20 cellular contexts compared by ENCODE assay signal in genomic region chr5:143204474-143205246, GRCh38.
DNase-seq lines count a peak whose midpoint lies in the region; ATAC-seq, FAIRE-seq and TF ChIP-seq lines count a peak whose summit lies in the region.
"Had no signal": no experiment of that assay in that cellular context is flagged by ENCODE, and none has a peak within 500 bp of the region (broad histone marks: within the 10 kb centered on the region; RNA-seq: fewer than 3 reads in every experiment).

No MANE protein-coding gene starts in this region.

- DNase-seq in DMS 273 (lab: John Stamatoyannopoulos, UW; ENCODE audit: unreplicated experiment) (peak; percentile 22), DMS 273 treated with DMSO at 0.1 percent for 48 hours (lab: John Stamatoyannopoulos, UW) (no peak), esophagus squamous epithelium (lab: John Stamatoyannopoulos, UW) (no peak), smooth muscle cell (lab: John Stamatoyannopoulos, UW; ENCODE audit: unreplicated experiment) (no peak), GF-D8 (lab: John Stamatoyannopoulos, UW) (no peak), pancreas (no peak), NCI-H446 (lab: John Stamatoyannopoulos, UW) (no peak)
- DNase-seq: activated CD8-positive, alpha-beta T cell treated with anti-CD3 and anti-CD28 coated beads for 36 hours; activated naive CD8-positive, alpha-beta T cell treated with anti-CD3 and anti-CD28 coated beads, Interleukin-2, amount 10 ng/mL, durations not matched to agents 7 days and 5 days; activated T-cell treated with anti-CD3 and anti-CD28 coated beads, Interleukin-2, amount 50 U/mL, for 48 hours; C1 segment of cervical spinal cord; MV-4-11; NCI-H2081 treated with DMSO at 0.1 percent for 48 hours; NCI-H526 treated with DMSO at 0.1 percent for 48 hours; PC-9 had no signal

- TF ChIP-seq POLR2A in esophagus squamous epithelium (IDR thresholded peaks at IDR 0.05), result no peak

- intact Hi-C loops in esophagus squamous epithelium (cut with DNase I), result no loop called here
- intact Hi-C loops in pancreas (cut with DNase I), result no loop called here

- TF ChIP-seq CTCF in esophagus squamous epithelium (IDR thresholded peaks at IDR 0.05) (no peak), smooth muscle cell (IDR thresholded peaks at IDR 0.05; ENCODE audit: borderline replicate concordance, insufficient read depth, poor library complexity, severe bottlenecking) (no peak), pancreas (IDR thresholded peaks at IDR 0.05) (no peak)

- H3K36me3 ChIP-seq in esophagus squamous epithelium (no peaks in the 10 kb centered on the region), smooth muscle cell (ENCODE audit: low read depth) (no peaks in the 10 kb centered on the region), pancreas (no peaks in the 10 kb centered on the region)

- FAIRE-seq in pancreas (lab: Jason Lieb, UNC), result no peak
- FAIRE-seq: islet of Langerhans had no signal

- no peak overlapping the region for H3K4me3 ChIP-seq in esophagus squamous epithelium
- H3K4me3 ChIP-seq in smooth muscle cell, result no peak overlapping the region
- H3K4me3 ChIP-seq in pancreas, result no peak overlapping the region
- H3K4me3 ChIP-seq: PC-9, skin epidermis had no signal

- H3F3A ChIP-seq in smooth muscle cell (ENCODE audit: low read depth), result peaks cover 13% of the 10 kb centered on the region

- H2AFZ ChIP-seq in smooth muscle cell (ENCODE audit: low read depth), result no peak overlapping the region
- H2AFZ ChIP-seq: PC-9 had no signal

- no peak overlapping the region for H3K9ac ChIP-seq in smooth muscle cell (ENCODE audit: low read depth)

- 78 to 86% methylated on average over 7 of the region's 7 CpGs for WGBS in esophagus squamous epithelium, 2 donors
- WGBS in smooth muscle cell (ENCODE audit: low lambda C conversion rate), result 94% methylated on average over 7 of the region's 7 CpGs
- WGBS in pancreas, 2 donors, result 90 to 92% methylated on average over 7 of the region's 7 CpGs

- peaks cover 9 to 46% (median 24%) of the 10 kb centered on the region in 3 donors for H3K4me1 ChIP-seq in esophagus squamous epithelium
- no peaks in the 10 kb centered on the region for H3K4me1 ChIP-seq in smooth muscle cell (ENCODE audit: low read depth)
- H3K4me1 ChIP-seq in pancreas, result no peaks in the 10 kb centered on the region

- ATAC-seq in SK-N-SH treated with all-trans-retinoic acid at 6 μM for 48 hours (peak; percentile 56), pancreas (no peak)
- ATAC-seq: activated CD8-positive, alpha-beta T cell treated with anti-CD3 and anti-CD28 coated beads for 36 hours had no signal

- H3K79me2 ChIP-seq in smooth muscle cell (ENCODE audit: low read depth), result no peaks in the 10 kb centered on the region

- no peaks in the 10 kb centered on the region for H3K9me3 ChIP-seq in esophagus squamous epithelium
- H3K9me3 ChIP-seq in smooth muscle cell (replicated peaks; ENCODE audit: low read depth), result no peaks in the 10 kb centered on the region
- no peaks in the 10 kb centered on the region for H3K9me3 ChIP-seq in pancreas
- H3K9me3 ChIP-seq: neutrophil had no signal

- H3K27ac ChIP-seq in esophagus squamous epithelium (peak overlapping the region; percentile 16 to 71 (median 54)), smooth muscle cell (ENCODE audit: low read depth) (peak overlapping the region; percentile 45), pancreas (no peak overlapping the region)
- H3K27ac ChIP-seq: 22Rv1, neutrophil, PC-9 had no signal

- no peak overlapping the region for H3K4me2 ChIP-seq in smooth muscle cell
- H3K4me2 ChIP-seq: PC-9 had no signal

- no peaks in the 10 kb centered on the region for H4K20me1 ChIP-seq in smooth muscle cell (ENCODE audit: low read depth)

- no peaks in the 10 kb centered on the region for H3K27me3 ChIP-seq in esophagus squamous epithelium
- H3K27me3 ChIP-seq in smooth muscle cell (ENCODE audit: low read depth), result no peaks in the 10 kb centered on the region
- no peaks in the 10 kb centered on the region for H3K27me3 ChIP-seq in pancreas
- H3K27me3 ChIP-seq: neutrophil had no signal

TF ChIP-seq in SK-N-SH treated with all-trans-retinoic acid at 6 μM for 48 hours, 23 proteins besides CTCF, POLR2A, EP300 and RAD21 (continues in another document):
- no peak for TF ChIP-seq ESRRG (CRISPR knock-in tag; IDR thresholded peaks at IDR 0.05)
- no peak for TF ChIP-seq ZNF8 (CRISPR knock-in tag; IDR thresholded peaks at IDR 0.05)
- no peak for TF ChIP-seq CSDC2 (CRISPR knock-in tag; IDR thresholded peaks at IDR 0.05)
- TF ChIP-seq ZC3H10 (CRISPR knock-in tag; IDR thresholded peaks at IDR 0.05), result no peak
- no peak for TF ChIP-seq TSHZ2 (CRISPR knock-in tag; IDR thresholded peaks at IDR 0.05)
- TF ChIP-seq BACH2 (CRISPR knock-in tag; IDR thresholded peaks at IDR 0.05; ENCODE audit: borderline replicate concordance), result no peak
- TF ChIP-seq SNAI2 (CRISPR knock-in tag; IDR thresholded peaks at IDR 0.05), result no peak
- TF ChIP-seq ISL1 (CRISPR knock-in tag; IDR thresholded peaks at IDR 0.05), result no peak
- TF ChIP-seq, protein P1, sequence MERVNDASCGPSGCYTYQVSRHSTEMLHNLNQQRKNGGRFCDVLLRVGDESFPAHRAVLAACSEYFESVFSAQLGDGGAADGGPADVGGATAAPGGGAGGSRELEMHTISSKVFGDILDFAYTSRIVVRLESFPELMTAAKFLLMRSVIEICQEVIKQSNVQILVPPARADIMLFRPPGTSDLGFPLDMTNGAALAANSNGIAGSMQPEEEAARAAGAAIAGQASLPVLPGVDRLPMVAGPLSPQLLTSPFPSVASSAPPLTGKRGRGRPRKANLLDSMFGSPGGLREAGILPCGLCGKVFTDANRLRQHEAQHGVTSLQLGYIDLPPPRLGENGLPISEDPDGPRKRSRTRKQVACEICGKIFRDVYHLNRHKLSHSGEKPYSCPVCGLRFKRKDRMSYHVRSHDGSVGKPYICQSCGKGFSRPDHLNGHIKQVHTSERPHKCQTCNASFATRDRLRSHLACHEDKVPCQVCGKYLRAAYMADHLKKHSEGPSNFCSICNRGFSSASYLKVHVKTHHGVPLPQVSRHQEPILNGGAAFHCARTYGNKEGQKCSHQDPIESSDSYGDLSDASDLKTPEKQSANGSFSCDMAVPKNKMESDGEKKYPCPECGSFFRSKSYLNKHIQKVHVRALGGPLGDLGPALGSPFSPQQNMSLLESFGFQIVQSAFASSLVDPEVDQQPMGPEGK (CRISPR knock-in tag; IDR thresholded peaks at IDR 0.05; ENCODE audit: borderline replicate concordance), result no peak
- TF ChIP-seq RARB (CRISPR knock-in tag; IDR thresholded peaks at IDR 0.05), result no peak
- TF ChIP-seq, protein P2, sequence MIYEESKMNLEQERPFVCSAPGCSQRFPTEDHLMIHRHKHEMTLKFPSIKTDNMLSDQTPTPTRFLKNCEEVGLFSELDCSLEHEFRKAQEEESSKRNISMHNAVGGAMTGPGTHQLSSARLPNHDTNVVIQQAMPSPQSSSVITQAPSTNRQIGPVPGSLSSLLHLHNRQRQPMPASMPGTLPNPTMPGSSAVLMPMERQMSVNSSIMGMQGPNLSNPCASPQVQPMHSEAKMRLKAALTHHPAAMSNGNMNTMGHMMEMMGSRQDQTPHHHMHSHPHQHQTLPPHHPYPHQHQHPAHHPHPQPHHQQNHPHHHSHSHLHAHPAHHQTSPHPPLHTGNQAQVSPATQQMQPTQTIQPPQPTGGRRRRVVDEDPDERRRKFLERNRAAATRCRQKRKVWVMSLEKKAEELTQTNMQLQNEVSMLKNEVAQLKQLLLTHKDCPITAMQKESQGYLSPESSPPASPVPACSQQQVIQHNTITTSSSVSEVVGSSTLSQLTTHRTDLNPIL (CRISPR knock-in tag; IDR thresholded peaks at IDR 0.05; ENCODE audit: low read depth), result no peak
- TF ChIP-seq GLIS3 (CRISPR knock-in tag; IDR thresholded peaks at IDR 0.05), result no peak
- TF ChIP-seq, protein P3, sequence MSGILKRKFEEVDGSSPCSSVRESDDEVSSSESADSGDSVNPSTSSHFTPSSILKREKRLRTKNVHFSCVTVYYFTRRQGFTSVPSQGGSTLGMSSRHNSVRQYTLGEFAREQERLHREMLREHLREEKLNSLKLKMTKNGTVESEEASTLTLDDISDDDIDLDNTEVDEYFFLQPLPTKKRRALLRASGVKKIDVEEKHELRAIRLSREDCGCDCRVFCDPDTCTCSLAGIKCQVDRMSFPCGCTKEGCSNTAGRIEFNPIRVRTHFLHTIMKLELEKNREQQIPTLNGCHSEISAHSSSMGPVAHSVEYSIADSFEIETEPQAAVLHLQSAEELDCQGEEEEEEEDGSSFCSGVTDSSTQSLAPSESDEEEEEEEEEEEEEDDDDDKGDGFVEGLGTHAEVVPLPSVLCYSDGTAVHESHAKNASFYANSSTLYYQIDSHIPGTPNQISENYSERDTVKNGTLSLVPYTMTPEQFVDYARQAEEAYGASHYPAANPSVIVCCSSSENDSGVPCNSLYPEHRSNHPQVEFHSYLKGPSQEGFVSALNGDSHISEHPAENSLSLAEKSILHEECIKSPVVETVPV (CRISPR knock-in tag; IDR thresholded peaks at IDR 0.05), result no peak

Comparison
In these comparisons a context has a peak if more than half of its experiments do, and no peak if none do; other contexts are left out.
1. H3K27ac ChIP-seq: peak in esophagus squamous epithelium (4 of 4) and smooth muscle cell (single experiment); none in pancreas (0 of 4).